ENCODE assay signal across 17 cellular contexts in the genomic region with DNA sequence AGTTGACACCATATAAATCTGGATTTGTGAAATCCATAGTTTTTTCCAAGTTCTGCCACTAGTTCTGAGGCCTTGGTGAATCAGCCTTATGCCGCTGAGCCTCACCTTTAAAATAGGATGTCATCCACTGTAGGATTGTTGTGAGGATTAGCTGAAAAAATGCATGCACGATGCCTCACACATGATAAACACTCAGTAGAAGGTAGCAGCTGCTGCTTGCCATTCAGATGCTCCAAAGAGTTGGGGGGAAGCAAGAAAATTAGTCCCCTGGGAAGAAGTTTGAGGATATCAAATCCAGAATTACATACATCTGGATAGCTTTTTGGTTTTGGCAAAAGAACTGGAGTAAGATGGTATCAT. TPM values are rescaled to one million over a fixed set of nuclear protein-coding genes. Genes with fewer than 3 reads are reported as not detected.
"Had no signal": no experiment of that assay in that cellular context is flagged by ENCODE, and none has a peak within 500 bp of the region (broad histone marks: within the 10 kb centered on the region; RNA-seq: fewer than 3 reads in every experiment).

No MANE protein-coding gene starts in this region.

- H3K4me3 Mint-ChIP-seq: activated CD4-positive, alpha-beta memory T cell treated with anti-CD3 and anti-CD28 coated beads, Interleukin-2, amount 10 ng/mL, durations not matched to agents 7 days and 5 days; activated T-cell treated with anti-CD3 and anti-CD28 coated beads, Interleukin-2, amount 50 U/mL, for 24 hours; naive B cell; stimulated activated memory B cell treated with anti-CD40 and anti-IgM and Interleukin-4, amounts not matched to agents 10 μg/mL and 1 μg/mL and 100 μg/mL, for 72 hours; T-helper 1 cell treated with Interleukin-12 subunit alpha and Interleukin-12 subunit beta and Interleukin-4 antibody, amounts not matched to agents 30 μg/mL and 1 μg/mL, for 36 hours; WTC11 had no signal

- H3K27ac Mint-ChIP-seq: activated CD4-positive, alpha-beta memory T cell treated with anti-CD3 and anti-CD28 coated beads, Interleukin-2, amount 10 ng/mL, durations not matched to agents 7 days and 5 days; activated naive CD4-positive, alpha-beta T cell treated with anti-CD3 and anti-CD28 coated beads, Interleukin-2, amount 50 U/mL, for 24 hours; activated T-cell treated with anti-CD3 and anti-CD28 coated beads, Interleukin-2, amount 50 U/mL, for 24 hours; stimulated activated memory B cell treated with anti-CD40 and anti-IgM and Interleukin-4, amounts not matched to agents 10 μg/mL and 1 μg/mL and 100 μg/mL, for 72 hours; T-helper 1 cell treated with Interleukin-12 subunit alpha and Interleukin-12 subunit beta and Interleukin-4 antibody, amounts not matched to agents 30 μg/mL and 1 μg/mL, for 36 hours; WTC11 had no signal

- DNase-seq: activated CD4-positive, alpha-beta memory T cell treated with anti-CD3 and anti-CD28 coated beads, Interleukin-2, amount 10 ng/mL, durations not matched to agents 7 days and 5 days; activated CD4-positive, alpha-beta T cell treated with anti-CD3 and anti-CD28 coated beads for 4 hours; activated T-cell treated with anti-CD3 and anti-CD28 coated beads, Interleukin-2, amount 50 U/mL, for 24 hours; adrenal gland; dorsolateral prefrontal cortex; erythroblast; hypothalamus; midbrain; naive B cell; pancreas; thyroid gland had no signal

- H3K27ac ChIP-seq: adrenal gland, cardiac muscle cell, dorsolateral prefrontal cortex, pancreas, thyroid gland had no signal

- ATAC-seq: pancreas; stimulated activated memory B cell treated with anti-CD40 and anti-IgM and Interleukin-4, amounts not matched to agents 10 μg/mL and 1 μg/mL and 100 μg/mL, for 72 hours; WTC11 had no signal

- H3K27me3 Mint-ChIP-seq: activated CD4-positive, alpha-beta memory T cell treated with anti-CD3 and anti-CD28 coated beads, Interleukin-2, amount 10 ng/mL, durations not matched to agents 7 days and 5 days; activated naive CD4-positive, alpha-beta T cell treated with anti-CD3 and anti-CD28 coated beads, Interleukin-2, amount 50 U/mL, for 24 hours; activated T-cell treated with anti-CD3 and anti-CD28 coated beads, Interleukin-2, amount 50 U/mL, for 24 hours; naive B cell; stimulated activated memory B cell treated with anti-CD40 and anti-IgM and Interleukin-4, amounts not matched to agents 10 μg/mL and 1 μg/mL and 100 μg/mL, for 72 hours had no signal

RNA-seq across cellular contexts. Expression of a gene that starts 53.3 kb away (rescaled TPM):
- total RNA-seq: activated CD4-positive, alpha-beta memory T cell treated with anti-CD3 and anti-CD28 coated beads, Interleukin-2, amount 10 ng/mL, durations not matched to agents 7 days and 5 days; adrenal gland; cardiac muscle cell; lung; pancreas; thyroid gland had no signal
